ENCODE assay signal across 8 cellular contexts in genomic region chr1:247407180-247407616, GRCh38. TPM values are rescaled to one million over a fixed set of nuclear protein-coding genes. Genes with fewer than 3 reads are reported as not detected.
DNase-seq lines count a peak whose midpoint lies in the region; ATAC-seq and TF ChIP-seq lines count a peak whose summit lies in the region.
"Had no signal": no experiment of that assay in that cellular context is flagged by ENCODE, and none has a peak within 500 bp of the region (broad histone marks: within the 10 kb centered on the region; RNA-seq: fewer than 3 reads in every experiment).

No MANE protein-coding gene starts in this region.

- H3K36me3 ChIP-seq in gastroesophageal sphincter (no peaks in the 10 kb centered on the region), suprapubic skin (no peaks in the 10 kb centered on the region)

- H3K27me3 ChIP-seq in gastroesophageal sphincter (no peaks in the 10 kb centered on the region), suprapubic skin (no peaks in the 10 kb centered on the region)

- TF ChIP-seq POLR2A in gastroesophageal sphincter (IDR thresholded peaks at IDR 0.05) = no peak
- TF ChIP-seq POLR2A in suprapubic skin (IDR thresholded peaks at IDR 0.05) = no peak

- TF ChIP-seq CTCF in gastroesophageal sphincter (IDR thresholded peaks at IDR 0.05) (no peak), suprapubic skin (IDR thresholded peaks at IDR 0.05) (no peak)

- peak overlapping the region in 1 of 4 donors; percentile 42 for H3K27ac ChIP-seq in gastroesophageal sphincter
- no peak overlapping the region for H3K27ac ChIP-seq in suprapubic skin

- TF ChIP-seq EP300 in gastroesophageal sphincter (IDR thresholded peaks at IDR 0.05) (no peak), suprapubic skin (IDR thresholded peaks at IDR 0.05) (no peak)

- DNase-seq in activated CD4-positive, alpha-beta T cell treated with anti-CD3 and anti-CD28 coated beads for 24 hours (ENCODE audit: low read depth in 2 of 2) = peak; percentile 31 to 60
- peak; percentile 45 to 50 for DNase-seq in stimulated activated CD8-positive, alpha-beta memory T cell treated with anti-CD3 and anti-CD28 coated beads, Interleukin-2, amount 100 ng/mL, for 1 hour (ENCODE audit: low read depth in 2 of 2)
- DNase-seq in suprapubic skin (ENCODE audit: low spot score in 2 of 2) = no peak
- no peak for DNase-seq in cortex of kidney (lab: John Stamatoyannopoulos, UW)

- H3K4me3 ChIP-seq in gastroesophageal sphincter (no peak overlapping the region), suprapubic skin (no peak overlapping the region)

- H3K4me1 ChIP-seq in gastroesophageal sphincter (no peaks in the 10 kb centered on the region), suprapubic skin (no peaks in the 10 kb centered on the region)

- H3K9me3 ChIP-seq in gastroesophageal sphincter (no peaks in the 10 kb centered on the region), suprapubic skin (no peaks in the 10 kb centered on the region)

- ATAC-seq in GM19438 (IDR thresholded peaks at IDR 0.05; ENCODE audit: low read depth, unreplicated experiment) = peak; percentile 87
- peak; percentile 56 for ATAC-seq in HG03280 (IDR thresholded peaks at IDR 0.05; ENCODE audit: unreplicated experiment)
- ATAC-seq in gastroesophageal sphincter = peak; percentile 65

- 80 to 85% methylated on average over 4 to 7 of the region's 10 CpGs for WGBS in gastroesophageal sphincter (ENCODE audit: low coverage in 1 of 2), 2 donors
- WGBS in suprapubic skin = 44% methylated on average over 10 of the region's 10 CpGs

RNA-seq across cellular contexts. Expression of gene NLRP3, which starts 8.8 kb away (rescaled TPM):
- total RNA-seq in gastroesophageal sphincter (1 to 10 TPM in 3 of 4 donors, under 1 TPM in 1; 0.66 to 3.7 (median 3.1) TPM), suprapubic skin (1 to 10 TPM in 3 of 4 donors, under 1 TPM in 1; 0.87 to 1.6 (median 1.3) TPM)

RNA-seq across cellular contexts. Expression of gene OR2B11, which starts 50.7 kb away (rescaled TPM):
- total RNA-seq in gastroesophageal sphincter = not detected
- not detected for total RNA-seq in suprapubic skin
- total RNA-seq: SK-MEL-5 had no signal

Comparison
In these comparisons a context has a peak if more than half of its experiments do, and no peak if none do; other contexts are left out.
1. DNase-seq: peak in activated CD4-positive, alpha-beta T cell treated with anti-CD3 and anti-CD28 coated beads for 24 hours (2 of 2) and stimulated activated CD8-positive, alpha-beta memory T cell treated with anti-CD3 and anti-CD28 coated beads, Interleukin-2, amount 100 ng/mL, for 1 hour (2 of 2); none in suprapubic skin (0 of 2) and cortex of kidney (single experiment).
2. Peak in every context shown above with its lines, with median percentiles within 50 percentile points of each other: ATAC-seq.